In genomic region chr3:17771177-17772048, GRCh38 we compare ENCODE assay signal across 1 cellular context.
TF ChIP-seq lines count a peak whose summit lies in the region.

No MANE protein-coding gene starts in this region.

TF ChIP-seq in K562, 482 proteins besides CTCF, POLR2A, EP300 and RAD21 (continued from another document and continues in another):
- 0 out of 2 replicates have a peak, but pooled peaks have one; percentile 35 for TF ChIP-seq ZBTB40 (IDR thresholded peaks at IDR 0.05)
- TF ChIP-seq ZBTB40 (CRISPR knock-in tag; IDR thresholded peaks at IDR 0.05): no peak
- no peak for TF ChIP-seq TAF1 (IDR thresholded peaks at IDR 0.05; ENCODE audit: control insufficient read depth, extremely low read depth, insufficient read depth, low read length, severe bottlenecking)
- TF ChIP-seq MEF2D (tag; conservative IDR thresholded peaks at IDR 0.05; ENCODE audit: low read depth): 0 out of 2 replicates have a peak, but pooled peaks have one; percentile 39
- no peak for TF ChIP-seq ZNF75A (CRISPR knock-in tag; IDR thresholded peaks at IDR 0.05)
- peak; percentile 95 for TF ChIP-seq EHMT2 (IDR thresholded peaks at IDR 0.05)
- TF ChIP-seq CBFB (CRISPR knock-in tag; IDR thresholded peaks at IDR 0.05): no peak
- no peak for TF ChIP-seq NRF1 (conservative IDR thresholded peaks at IDR 0.05 in 1 of 2, IDR thresholded peaks at IDR 0.05 in 1 of 2)
- no peak for TF ChIP-seq DIDO1 (tag; IDR thresholded peaks at IDR 0.05; ENCODE audit: low read depth)
- 0 out of 2 replicates have a peak, but pooled peaks have one; percentile 32 for TF ChIP-seq ADNP (tag; IDR thresholded peaks at IDR 0.05)
- TF ChIP-seq FOS (IDR thresholded peaks at IDR 0.05; ENCODE audit: extremely low read depth, insufficient read length): no peak
- TF ChIP-seq SIN3B (IDR thresholded peaks at IDR 0.05; ENCODE audit: low read depth): no peak
- no peak for TF ChIP-seq ZNF57 (CRISPR knock-in tag; IDR thresholded peaks at IDR 0.05)
- no peak for TF ChIP-seq HEY1 (CRISPR knock-in tag; IDR thresholded peaks at IDR 0.05; ENCODE audit: borderline replicate concordance)
- no peak for TF ChIP-seq E2F8 (IDR thresholded peaks at IDR 0.05; ENCODE audit: low read depth, partially characterized antibody)
- TF ChIP-seq LEF1 (IDR thresholded peaks at IDR 0.05): peak; percentile 61
- no peak for TF ChIP-seq NR0B1 (IDR thresholded peaks at IDR 0.05; ENCODE audit: partially characterized antibody)
- TF ChIP-seq ZNF316 (IDR thresholded peaks at IDR 0.05): peak; percentile 99
- peak; percentile 48; the same call in 1 of the 2 replicates for TF ChIP-seq GATA2 (CRISPR knock-in tag; IDR thresholded peaks at IDR 0.05)
- no peak for TF ChIP-seq ZNF224 (CRISPR knock-in tag; IDR thresholded peaks at IDR 0.05)
- no peak for TF ChIP-seq ZNF780A (CRISPR knock-in tag; IDR thresholded peaks at IDR 0.05)
- no peak for TF ChIP-seq MCM3 (IDR thresholded peaks at IDR 0.05)
- no peak for TF ChIP-seq ZNF23 (CRISPR knock-in tag; IDR thresholded peaks at IDR 0.05)
- peak; percentile 61; the same call in 1 of the 2 replicates for TF ChIP-seq NFATC3 (IDR thresholded peaks at IDR 0.05)
- no peak for TF ChIP-seq XRCC3 (IDR thresholded peaks at IDR 0.05)
- TF ChIP-seq THRB (CRISPR knock-in tag; conservative IDR thresholded peaks at IDR 0.05): no peak
- TF ChIP-seq CEBPG (CRISPR knock-in tag; IDR thresholded peaks at IDR 0.05): no peak
- no peak for TF ChIP-seq CEBPG (tag; conservative IDR thresholded peaks at IDR 0.05 in 1 of 2, IDR thresholded peaks at IDR 0.05 in 1 of 2)
- TF ChIP-seq ZBED1 (IDR thresholded peaks at IDR 0.05): no peak
- no peak for TF ChIP-seq SREBF2 (CRISPR knock-in tag; IDR thresholded peaks at IDR 0.05)
- TF ChIP-seq POLR2H (tag; IDR thresholded peaks at IDR 0.05; ENCODE audit: low read depth): no peak
- peak; percentile 61; the same call in 1 of the 2 replicates for TF ChIP-seq ZNF589 (CRISPR knock-in tag; IDR thresholded peaks at IDR 0.05; ENCODE audit: low read depth)
- TF ChIP-seq JUNB (CRISPR knock-in tag; conservative IDR thresholded peaks at IDR 0.05): no peak
- TF ChIP-seq HDGF (IDR thresholded peaks at IDR 0.05): no peak
- no peak for TF ChIP-seq MITF (IDR thresholded peaks at IDR 0.05)
- TF ChIP-seq SMARCA5 (IDR thresholded peaks at IDR 0.05): no peak
- TF ChIP-seq ZNF707 (CRISPR knock-in tag; conservative IDR thresholded peaks at IDR 0.05): no peak
- TF ChIP-seq NR4A1 (CRISPR knock-in tag; IDR thresholded peaks at IDR 0.05): no peak
- no peak for TF ChIP-seq NR4A1 (tag; IDR thresholded peaks at IDR 0.05)
- TF ChIP-seq TRIM28 (IDR thresholded peaks at IDR 0.05): 0 out of 2 replicates have a peak, but pooled peaks have one; percentile 37
- TF ChIP-seq HMG20A (CRISPR knock-in tag; conservative IDR thresholded peaks at IDR 0.05): no peak
- peak in 1 of 2 experiments; percentile 15; a peak in 3 of 4 replicates for TF ChIP-seq ARNT (IDR thresholded peaks at IDR 0.05)
- no peak for TF ChIP-seq CXXC5 (CRISPR knock-in tag; IDR thresholded peaks at IDR 0.05)
- TF ChIP-seq ZNF639 (CRISPR knock-in tag; conservative IDR thresholded peaks at IDR 0.05 in 1 of 2, IDR thresholded peaks at IDR 0.05 in 1 of 2): peak in 1 of 2 experiments; percentile 57; a peak in 1 of 4 replicates
- TF ChIP-seq ZFP30 (CRISPR knock-in tag; IDR thresholded peaks at IDR 0.05; ENCODE audit: borderline replicate concordance): no peak
- no peak for TF ChIP-seq SFPQ (IDR thresholded peaks at IDR 0.05; ENCODE audit: low read depth, low read length)
- TF ChIP-seq E2F4 (CRISPR knock-in tag; IDR thresholded peaks at IDR 0.05; ENCODE audit: low read depth): no peak
- TF ChIP-seq ESRRB (CRISPR knock-in tag; IDR thresholded peaks at IDR 0.05; ENCODE audit: borderline replicate concordance): no peak
